ENCODE assay signal across 10 cellular contexts in genomic region chr1:19606817-19607706, GRCh38. TPM values are rescaled to one million over a fixed set of nuclear protein-coding genes. Genes with fewer than 3 reads are reported as not detected.
A peak's percentile ranks its signal among the peaks of the same experiment; 100 is the strongest.
DNase-seq lines count a peak whose midpoint lies in the region; ATAC-seq and TF ChIP-seq lines count a peak whose summit lies in the region.
"Had no signal": no experiment of that assay in that cellular context is flagged by ENCODE, and none has a peak within 500 bp of the region (broad histone marks: within the 10 kb centered on the region; RNA-seq: fewer than 3 reads in every experiment).

No MANE protein-coding gene starts in this region.

- no peak for TF ChIP-seq CTCF in AG09319 (IDR thresholded peaks at IDR 0.05; ENCODE audit: low read depth, low read length)

- ATAC-seq in GM21447 (IDR thresholded peaks at IDR 0.05; ENCODE audit: unreplicated experiment): no peak
- ATAC-seq: Right ventricle myocardium inferior had no signal

- peak overlapping the region; percentile 69 for H3K27ac Mint-ChIP-seq in activated naive CD8-positive, alpha-beta T cell treated with anti-CD3 and anti-CD28 coated beads for 36 hours

- H3K27me3 Mint-ChIP-seq in activated naive CD8-positive, alpha-beta T cell treated with anti-CD3 and anti-CD28 coated beads for 36 hours: no peaks in the 10 kb centered on the region

- no peaks in the 10 kb centered on the region for H3K9me3 Mint-ChIP-seq in activated naive CD8-positive, alpha-beta T cell treated with anti-CD3 and anti-CD28 coated beads for 36 hours

- peaks cover 39% of the 10 kb centered on the region for H3K36me3 Mint-ChIP-seq in activated naive CD8-positive, alpha-beta T cell treated with anti-CD3 and anti-CD28 coated beads for 36 hours

- peak; percentile 76 for DNase-seq in AG09319 (ENCODE audit: extremely low read depth, low read depth)
- DNase-seq in SW480 (ENCODE audit: low spot score): peak; percentile 18
- peak; percentile 70 for DNase-seq in activated naive CD8-positive, alpha-beta T cell treated with anti-CD3 and anti-CD28 coated beads for 36 hours
- peak; percentile 33 for DNase-seq in myocyte (ENCODE audit: low read depth)
- no peak for DNase-seq in SKM-1 (lab: John Stamatoyannopoulos, UW; ENCODE audit: unreplicated experiment)
- no peak for DNase-seq in GM19238 (ENCODE audit: insufficient read length, low spot score)
- DNase-seq in GM03348 (ENCODE audit: low spot score): no peak
- DNase-seq: COR-L47 had no signal

- H3K4me3 Mint-ChIP-seq in activated naive CD8-positive, alpha-beta T cell treated with anti-CD3 and anti-CD28 coated beads for 36 hours: peak overlapping the region; percentile 47

- peaks cover 59% of the 10 kb centered on the region for H3K4me1 Mint-ChIP-seq in activated naive CD8-positive, alpha-beta T cell treated with anti-CD3 and anti-CD28 coated beads for 36 hours

RNA-seq across cellular contexts. Expression of gene NBL1, which starts 37.0 kb away (rescaled TPM):
- total RNA-seq in activated naive CD8-positive, alpha-beta T cell treated with anti-CD3 and anti-CD28 coated beads for 36 hours: 10 to 100 TPM; 20.0 to 22.0 TPM
- total RNA-seq in myocyte: 4.3 and 5.3 TPM in 2 replicates
- polyA plus RNA-seq in myocyte (2012): 70.5 TPM

RNA-seq across cellular contexts. Expression of gene HTR6, which starts 57.6 kb away (rescaled TPM):
- total RNA-seq in activated naive CD8-positive, alpha-beta T cell treated with anti-CD3 and anti-CD28 coated beads for 36 hours: not detected
- 0.10 TPM in 1 of 2 replicates, not detected in the other for total RNA-seq in myocyte
- polyA plus RNA-seq in myocyte (2012): not detected
- total RNA-seq: Right ventricle myocardium inferior had no signal

Comparison
In these comparisons a context has a peak if more than half of its experiments do, and no peak if none do; other contexts are left out.
1. DNase-seq: peak in AG09319 (single experiment), SW480 (single experiment), activated naive CD8-positive, alpha-beta T cell treated with anti-CD3 and anti-CD28 coated beads for 36 hours (single experiment) and myocyte (single experiment); none in SKM-1 (single experiment), GM19238 (single experiment) and GM03348 (single experiment).